Comparison of ENCODE assay signal across 9 cellular contexts in genomic region chr6:149316108-149316727, GRCh38. TPM values are rescaled to one million over a fixed set of nuclear protein-coding genes. Genes with fewer than 3 reads are reported as not detected.
DNase-seq lines count a peak whose midpoint lies in the region; ATAC-seq and TF ChIP-seq lines count a peak whose summit lies in the region.
"Had no signal": no experiment of that assay in that cellular context is flagged by ENCODE, and none has a peak within 500 bp of the region (broad histone marks: within the 10 kb centered on the region; RNA-seq: fewer than 3 reads in every experiment).

No MANE protein-coding gene starts in this region.

- no peak for ATAC-seq in activated T-cell treated with anti-CD3 and anti-CD28 coated beads, Interleukin-2, amount 50 U/mL, for 72 hours (replicated peaks in 1 of 2)
- ATAC-seq in right lobe of liver (no peak), GM19328 (IDR thresholded peaks at IDR 0.05; ENCODE audit: unreplicated experiment) (no peak)

- H3K36me3 ChIP-seq in right lobe of liver = no peaks in the 10 kb centered on the region
- no peaks in the 10 kb centered on the region for H3K36me3 ChIP-seq in tibial artery

- H3K4me3 ChIP-seq in astrocyte of the cerebellum (ENCODE audit: low read depth, low read length) = peak overlapping the region; percentile 90
- H3K4me3 ChIP-seq in right lobe of liver = peak overlapping the region; percentile 88 to 92 (median 89)
- H3K4me3 ChIP-seq in tibial artery = peak overlapping the region; percentile 72 to 97

- H3K27ac Mint-ChIP-seq in activated T-cell treated with anti-CD3 and anti-CD28 coated beads, Interleukin-2, amount 50 U/mL, for 72 hours = peak overlapping the region; percentile 94

- H3K9me3 ChIP-seq in right lobe of liver (no peaks in the 10 kb centered on the region), tibial artery (no peaks in the 10 kb centered on the region)

- peak overlapping the region; percentile 81 to 93 for H3K4me3 Mint-ChIP-seq in activated T-cell treated with anti-CD3 and anti-CD28 coated beads, Interleukin-2, amount 50 U/mL, for 72 hours

- H3K4me1 ChIP-seq in right lobe of liver (peaks cover 0 to 30% (median 2%) of the 10 kb centered on the region in 4 donors), tibial artery (peaks cover 0 to 21% (median 13%) of the 10 kb centered on the region in 4 donors)

- intact Hi-C loops in right lobe of liver (cut with DNase I) = no loop called here
- intact Hi-C loops in tibial artery (cut with DNase I; ENCODE audit: low total_unique reads) = no loop called here

- in situ Hi-C loops in astrocyte of the cerebellum (cut with HindIII; ENCODE audit: low sequenced_read_pairs) = no loop called here

- H3K27me3 Mint-ChIP-seq in activated T-cell treated with anti-CD3 and anti-CD28 coated beads, Interleukin-2, amount 50 U/mL, for 72 hours (ENCODE audit: low read depth) = no peaks in the 10 kb centered on the region

- no peak for TF ChIP-seq POLR2A in right lobe of liver (IDR thresholded peaks at IDR 0.05)

- DNase-seq in activated T-cell treated with anti-CD3 and anti-CD28 coated beads, Interleukin-2, amount 50 U/mL, for 72 hours = no peak
- no peak for DNase-seq in activated T-cell treated with anti-CD3 and anti-CD28 coated beads for 4 hours
- no peak for DNase-seq in astrocyte of the cerebellum (ENCODE audit: low read depth)
- no peak for DNase-seq in right lobe of liver
- no peak for DNase-seq in tibial artery
- no peak for DNase-seq in NCI-H146 (lab: John Stamatoyannopoulos, UW)
- DNase-seq in SHP77 treated with DMSO at 0.1 percent for 48 hours (lab: John Stamatoyannopoulos, UW) = no peak
- DNase-seq: NCI-H1930 had no signal

- H3K9me3 Mint-ChIP-seq in activated T-cell treated with anti-CD3 and anti-CD28 coated beads, Interleukin-2, amount 50 U/mL, for 72 hours = no peaks in the 10 kb centered on the region

- TF ChIP-seq CTCF in astrocyte of the cerebellum (IDR thresholded peaks at IDR 0.05; ENCODE audit: low read depth, low read length, missing control alignments) (no peak), right lobe of liver (IDR thresholded peaks at IDR 0.05) (no peak), tibial artery (IDR thresholded peaks at IDR 0.05) (no peak)

- peaks cover 10 to 13% of the 10 kb centered on the region in 2 donors for H3K36me3 Mint-ChIP-seq in activated T-cell treated with anti-CD3 and anti-CD28 coated beads, Interleukin-2, amount 50 U/mL, for 72 hours (ENCODE audit: insufficient read depth in 2 of 2)

- 33% methylated on average over 7 of the region's 7 CpGs for WGBS in right lobe of liver (ENCODE audit: insufficient coverage, low coverage, low lambda C conversion rate, missing lambda C conversion rate)

- H3K4me1 Mint-ChIP-seq in activated T-cell treated with anti-CD3 and anti-CD28 coated beads, Interleukin-2, amount 50 U/mL, for 72 hours (ENCODE audit: low read depth) = peaks cover 29% of the 10 kb centered on the region

- H3K27ac ChIP-seq in right lobe of liver = peak overlapping the region in 2 of 3 donors; percentile 92
- H3K27ac ChIP-seq in tibial artery = peak overlapping the region; percentile 97 to 98

- H3K27me3 ChIP-seq in right lobe of liver = no peaks in the 10 kb centered on the region
- H3K27me3 ChIP-seq in tibial artery = peaks cover 0 to 4% of the 10 kb centered on the region in 2 donors

RNA-seq across cellular contexts. Expression of gene TAB2, which starts 1.3 kb away (rescaled TPM):
- 100 to 1,000 TPM; 118 to 125 TPM for total RNA-seq in activated T-cell treated with anti-CD3 and anti-CD28 coated beads, Interleukin-2, amount 50 U/mL, for 72 hours
- 10 to 100 TPM; 25.5 to 33.1 (median 30.2) TPM for total RNA-seq in right lobe of liver
